ENCODE assay signal across 8 cellular contexts in genomic region chr7:99044858-99045257, GRCh38.
DNase-seq lines count a peak whose midpoint lies in the region; ATAC-seq, FAIRE-seq and TF ChIP-seq lines count a peak whose summit lies in the region.
"Not testable (repeated sequence)": the region's sequence is repeated elsewhere in the genome, so short reads cannot be mapped to it uniquely, and the experiment has no call there.

No MANE protein-coding gene starts in this region.

- H3K9me3 ChIP-seq in HEK293 (ENCODE audit: control insufficient read depth, insufficient read depth, low read depth, low read length); Karpas-422 (ENCODE audit: low read length); T-helper 17 cell (ENCODE audit: control insufficient read depth, low read length, poor library complexity, severe bottlenecking); K562 (replicated peaks; ENCODE audit: control insufficient read depth, insufficient read depth, low read depth, low read length); HepG2 (ENCODE audit: low read length): not testable (repeated sequence)

- H3K36me3 ChIP-seq in HEK293 (ENCODE audit: control insufficient read depth in 2 of 2, insufficient read depth in 1 of 2, low read length in 2 of 2) (peaks cover 11 to 67% of the 10 kb centered on the region in 2 experiments), Karpas-422 (ENCODE audit: insufficient read depth, low read length) (peaks cover 59% of the 10 kb centered on the region; the same call in 1 of the 2 replicates), K562 (ENCODE audit: control insufficient read depth, insufficient read depth, low read length) (peaks cover 85% of the 10 kb centered on the region), HepG2 (replicated peaks in 1 of 2; ENCODE audit: control insufficient read depth in 1 of 2, insufficient read depth in 2 of 2, low read length in 2 of 2) (peaks cover 13 to 61% of the 10 kb centered on the region in 2 experiments)

- not testable (repeated sequence) for H3K27ac ChIP-seq in HEK293 (ENCODE audit: extremely low read depth, low read depth, low read length); K562 (ENCODE audit: extremely low read depth, low read depth, low read length); HepG2 (ENCODE audit: extremely low read length, insufficient read depth, low read length)
- H3K27ac ChIP-seq in Karpas-422 (ENCODE audit: low read length) = peak overlapping the region; percentile 67; the same call in 1 of the 2 replicates

- H3K9ac ChIP-seq in Karpas-422 (ENCODE audit: low read length); K562 (ENCODE audit: insufficient read depth in 1 of 2, low read depth in 2 of 2, low read length in 2 of 2); HepG2 (ENCODE audit: insufficient read depth, low read depth, low read length): not testable (repeated sequence)

- not testable (repeated sequence) for H3K9me1 ChIP-seq in K562 (ENCODE audit: control insufficient read depth, insufficient read depth, low read length)

- in situ Hi-C loops in K562 (cut with MboI) = loop anchor here (5.0 kb wide), 1 partner anchor 272 kb away; no protein-coding TSS in a partner anchor
- in situ Hi-C loops in HepG2 (cut with HindIII; ENCODE audit: extremely low pct_ligation_motif_present, low pct_unique_long_range_greater_than_20kb) = loop anchor here (5.0 kb wide), 3 partner anchors 97 to 267 kb away; partner anchors contain the start of gene SMURF1

- 91% methylated on average over 3 of the region's 3 CpGs for WGBS in K562 (ENCODE audit: insufficient coverage, low coverage, missing lambda C conversion rate)
- WGBS in HepG2 (ENCODE audit: low lambda C conversion rate) = 91% methylated on average over 3 of the region's 3 CpGs

- H3K36me3 Mint-ChIP-seq in T-helper 17 cell (ENCODE audit: low read depth) = peaks cover 12% of the 10 kb centered on the region
- peaks cover 74% of the 10 kb centered on the region for H3K36me3 Mint-ChIP-seq in WTC11
- H3K36me3 Mint-ChIP-seq in memory B cell = peaks cover 46% of the 10 kb centered on the region
- peaks cover 98% of the 10 kb centered on the region for H3K36me3 Mint-ChIP-seq in stimulated activated effector memory CD8-positive, alpha-beta T cell treated with anti-CD3 and anti-CD28 coated beads, Interleukin-12 subunit alpha, Interleukin-12 subunit beta, amount 100 ng/mL, for 72 hours

- POLR2A ChIA-PET in HEK293 (lab: Yijun Ruan, JAX); WTC11 (lab: Charles Lee); K562 (lab: Yijun Ruan, JAX); HepG2 (lab: Yijun Ruan, JAX): not testable (repeated sequence)

- H3K27ac Mint-ChIP-seq in T-helper 17 cell = peak overlapping the region; percentile 51
- not testable (repeated sequence) for H3K27ac Mint-ChIP-seq in WTC11
- peak overlapping the region; percentile 31 for H3K27ac Mint-ChIP-seq in memory B cell
- peak overlapping the region; percentile 77 for H3K27ac Mint-ChIP-seq in stimulated activated effector memory CD8-positive, alpha-beta T cell treated with anti-CD3 and anti-CD28 coated beads, Interleukin-12 subunit alpha, Interleukin-12 subunit beta, amount 100 ng/mL, for 72 hours

- not testable (repeated sequence) for BruUV-seq in K562 (replicated peaks; lab: Mats Ljungman, UMichigan); HepG2 (replicated peaks; lab: Mats Ljungman, UMichigan)

- CTCF ChIA-PET in HEK293 (lab: Yijun Ruan, JAX) = interaction anchor here (0.6 kb wide), 1 partner anchor 317 kb away, joined by 3 read pairs; no protein-coding TSS in a partner anchor
- CTCF ChIA-PET in WTC11 (lab: Charles Lee); K562 (lab: Yijun Ruan, JAX; ENCODE audit: low intra/inter-chr PET ratio); HepG2 (lab: Yijun Ruan, JAX; ENCODE audit: low intra/inter-chr PET ratio, low total read pairs): not testable (repeated sequence)

- not testable (repeated sequence) for H3K9me2 ChIP-seq in Karpas-422 (replicated peaks; ENCODE audit: insufficient read depth, low read length)

- not testable (repeated sequence) for DNase-seq in Karpas-422; T-helper 17 cell; WTC11 (ENCODE audit: low spot score); K562 (ENCODE audit: extremely low read depth in 1 of 4, low spot score in 3 of 4); HepG2 (ENCODE audit: low spot score); memory B cell (ENCODE audit: low spot score in 2 of 2); stimulated activated effector memory CD8-positive, alpha-beta T cell treated with anti-CD3 and anti-CD28 coated beads, Interleukin-12 subunit alpha, Interleukin-12 subunit beta, amount 100 ng/mL, for 72 hours (ENCODE audit: low spot score in 2 of 2)

- H3K4me1 Mint-ChIP-seq in T-helper 17 cell = peaks cover 14% of the 10 kb centered on the region
- H3K4me1 Mint-ChIP-seq in WTC11; memory B cell; stimulated activated effector memory CD8-positive, alpha-beta T cell treated with anti-CD3 and anti-CD28 coated beads, Interleukin-12 subunit alpha, Interleukin-12 subunit beta, amount 100 ng/mL, for 72 hours: not testable (repeated sequence)

- H3K27me3 Mint-ChIP-seq in T-helper 17 cell; WTC11 (ENCODE audit: low read depth); memory B cell: not testable (repeated sequence)

- H3K4me3 ChIP-seq in HEK293 (ENCODE audit: low read depth, low read length); Karpas-422 (ENCODE audit: low read length); K562; HepG2 (replicated peaks in 1 of 3; ENCODE audit: insufficient read depth in 1 of 3, low read depth in 2 of 3, low read length in 3 of 3): not testable (repeated sequence)

- ATAC-seq in T-helper 17 cell; WTC11; K562; HepG2; memory B cell (ENCODE audit: low read depth); stimulated activated effector memory CD8-positive, alpha-beta T cell treated with anti-CD3 and anti-CD28 coated beads, Interleukin-12 subunit alpha, Interleukin-12 subunit beta, amount 100 ng/mL, for 72 hours: not testable (repeated sequence)

- TF ChIP-seq RAD21 in K562 (CRISPR knock-in tag; conservative IDR thresholded peaks at IDR 0.05 in 1 of 2, IDR thresholded peaks at IDR 0.05 in 1 of 2); HepG2 (CRISPR knock-in tag; IDR thresholded peaks at IDR 0.05): not testable (repeated sequence)

- not testable (repeated sequence) for H4K20me1 ChIP-seq in Karpas-422 (ENCODE audit: insufficient read depth, low read depth, low read length); K562 (replicated peaks; ENCODE audit: control insufficient read depth, insufficient read depth, low read length); HepG2 (ENCODE audit: insufficient read depth, low read length)

- not testable (repeated sequence) for TF ChIP-seq CTCF in HEK293 (tag by site-specific recombination; IDR thresholded peaks at IDR 0.05); WTC11 (IDR thresholded peaks at IDR 0.05); K562 (IDR thresholded peaks at IDR 0.05 in 2 of 3, conservative IDR thresholded peaks at IDR 0.05 in 1 of 3; ENCODE audit: insufficient read depth in 2 of 3, low read depth in 1 of 3, low read length in 3 of 3); HepG2 (CRISPR knock-in tag; IDR thresholded peaks at IDR 0.05)

- H2AFZ ChIP-seq in Karpas-422 (ENCODE audit: low read length); K562 (ENCODE audit: low read depth, low read length); HepG2 (ENCODE audit: low read length): not testable (repeated sequence)

- H3K79me2 ChIP-seq in Karpas-422 (ENCODE audit: low read length); K562 (ENCODE audit: control insufficient read depth, insufficient read depth, low read length); HepG2 (ENCODE audit: insufficient read depth, low read length): not testable (repeated sequence)

- not testable (repeated sequence) for FAIRE-seq in K562 (lab: Jason Lieb, UNC); HepG2 (lab: Jason Lieb, UNC)

- H3K4me1 ChIP-seq in HEK293 (ENCODE audit: control insufficient read depth, insufficient read depth, low read length); K562 (replicated peaks in 1 of 2; ENCODE audit: control insufficient read depth in 2 of 2, insufficient read depth in 2 of 2, low read length in 2 of 2): not testable (repeated sequence)
- H3K4me1 ChIP-seq in Karpas-422 (ENCODE audit: low read length) (peaks cover 33% of the 10 kb centered on the region), HepG2 (ENCODE audit: insufficient read depth, low read length) (peaks cover 26% of the 10 kb centered on the region)

- intact Hi-C loops in K562 (cut with micrococcal nuclease) = loop anchor here (5.0 kb wide), 2 partner anchors 97 to 227 kb away; partner anchors contain the start of genes MYH16 and SMURF1
- intact Hi-C loops in HepG2 (cut with micrococcal nuclease; ENCODE audit: unreplicated experiment) = loop anchor here (5.0 kb wide), 2 partner anchors 97 to 167 kb away; partner anchors contain the start of gene SMURF1

- H3K4me3 Mint-ChIP-seq in T-helper 17 cell; WTC11; memory B cell; stimulated activated effector memory CD8-positive, alpha-beta T cell treated with anti-CD3 and anti-CD28 coated beads, Interleukin-12 subunit alpha, Interleukin-12 subunit beta, amount 100 ng/mL, for 72 hours: not testable (repeated sequence)

- TF ChIP-seq POLR2A in K562 (conservative IDR thresholded peaks at IDR 0.05); HepG2 (IDR thresholded peaks at IDR 0.05; ENCODE audit: insufficient read depth in 1 of 2, low read depth in 2 of 2, low read length in 2 of 2): not testable (repeated sequence)

- TF ChIP-seq EP300 in K562 (IDR thresholded peaks at IDR 0.05; ENCODE audit: low read length); HepG2 (IDR thresholded peaks at IDR 0.05; ENCODE audit: low read depth in 2 of 2, low read length in 2 of 2); HepG2 (CRISPR knock-in tag; IDR thresholded peaks at IDR 0.05; ENCODE audit: borderline replicate concordance): not testable (repeated sequence)

- not testable (repeated sequence) for H3K4me2 ChIP-seq in Karpas-422 (ENCODE audit: low read depth, low read length, poor library complexity, severe bottlenecking); K562 (ENCODE audit: insufficient read depth, low read length); HepG2 (ENCODE audit: low read depth, low read length)

- H3K27me3 ChIP-seq in Karpas-422 (ENCODE audit: low read length); K562 (ENCODE audit: control insufficient read depth in 2 of 2, insufficient read depth in 2 of 2, low read length in 2 of 2); HepG2 (ENCODE audit: control insufficient read depth in 1 of 2, insufficient read depth in 2 of 2, low read length in 2 of 2): not testable (repeated sequence)

- H3K9me3 Mint-ChIP-seq in WTC11; memory B cell; stimulated activated effector memory CD8-positive, alpha-beta T cell treated with anti-CD3 and anti-CD28 coated beads, Interleukin-12 subunit alpha, Interleukin-12 subunit beta, amount 100 ng/mL, for 72 hours: not testable (repeated sequence)
